19 cellular contexts compared by ENCODE assay signal in the genomic region with DNA sequence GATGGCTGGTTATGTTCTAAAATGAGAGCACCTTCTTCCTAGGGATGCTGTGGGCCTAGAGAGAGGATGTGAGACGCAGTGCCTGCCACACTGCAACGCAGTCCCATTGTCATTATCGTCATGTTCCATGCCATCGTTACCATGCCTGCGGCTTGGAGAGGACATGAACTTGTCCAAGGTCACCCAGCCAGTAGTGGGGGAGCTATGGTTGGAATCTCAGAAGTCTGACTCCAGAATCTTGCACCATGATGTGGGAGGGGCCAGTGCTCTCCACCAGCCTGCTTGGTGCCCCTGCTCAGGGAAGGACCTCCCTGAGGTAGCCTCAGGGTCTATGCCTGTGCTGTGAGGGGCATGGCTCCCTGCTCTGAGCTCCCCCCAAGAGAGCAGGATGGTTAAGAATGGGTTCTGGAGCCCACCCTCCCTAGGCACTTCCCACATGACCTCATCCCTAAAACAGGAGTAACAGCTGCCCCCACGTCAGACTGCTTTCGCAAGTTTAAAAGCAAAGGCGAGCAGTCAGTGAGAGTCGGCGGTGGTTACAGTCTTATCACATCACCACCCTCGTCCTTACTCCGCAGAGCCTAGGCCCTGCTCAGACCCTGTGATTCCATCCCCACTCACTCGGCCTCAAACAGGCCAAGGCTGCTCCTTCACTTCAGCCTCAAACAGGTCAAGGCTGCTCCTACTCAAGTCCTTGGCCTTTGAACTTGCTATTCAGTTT. TPM values are rescaled to one million over a fixed set of nuclear protein-coding genes. Genes with fewer than 3 reads are reported as not detected.
DNase-seq lines count a peak whose midpoint lies in the region; ATAC-seq and TF ChIP-seq lines count a peak whose summit lies in the region.
"Had no signal": no experiment of that assay in that cellular context is flagged by ENCODE, and none has a peak within 500 bp of the region (broad histone marks: within the 10 kb centered on the region; RNA-seq: fewer than 3 reads in every experiment).

No MANE protein-coding gene starts in this region.

- no peak overlapping the region for H3K18ac ChIP-seq in trophoblast cell (ENCODE audit: low read length)
- H3K18ac ChIP-seq in mesenchymal stem cell (ENCODE audit: low read depth in 1 of 2, low read length in 2 of 2), result no peak overlapping the region

- H3K79me2 ChIP-seq in trophoblast cell (ENCODE audit: control insufficient read depth, insufficient read depth, low read length, poor library complexity), result no peaks in the 10 kb centered on the region

- H3K36me3 ChIP-seq in right atrium auricular region (peaks cover 71% of the 10 kb centered on the region), trophoblast cell (ENCODE audit: control insufficient read depth in 1 of 2, insufficient read depth in 2 of 2, low read length in 2 of 2) (no peaks in the 10 kb centered on the region), mesenchymal stem cell (ENCODE audit: control insufficient read depth in 1 of 2, insufficient read depth in 2 of 2, low read depth in 1 of 2, low read length in 2 of 2) (no peaks in the 10 kb centered on the region)
- H3K36me3 ChIP-seq: HAP-1 had no signal

- intact Hi-C loops in Right ventricle myocardium inferior (cut with DNase I) (no loop called here), left ventricle myocardium superior (cut with micrococcal nuclease) (no loop called here)

- no peaks in the 10 kb centered on the region for H3K79me1 ChIP-seq in trophoblast cell (ENCODE audit: low read length)
- H3K79me1 ChIP-seq in mesenchymal stem cell (replicated peaks; ENCODE audit: low read length, poor library complexity, severe bottlenecking), result no peaks in the 10 kb centered on the region

- no CpG with 5 or more reads among the region's 13 CpGs for WGBS in trophoblast cell (ENCODE audit: extremely low coverage, insufficient coverage, insufficient read length)
- WGBS in mesenchymal stem cell, result 87% methylated on average over 13 of the region's 13 CpGs

- H3K23ac ChIP-seq in trophoblast cell (ENCODE audit: low read length) (no peak overlapping the region), mesenchymal stem cell (ENCODE audit: low read length in 2 of 2) (no peak overlapping the region)

- H3K4me2 ChIP-seq in trophoblast cell (ENCODE audit: low read length) (no peak overlapping the region), mesenchymal stem cell (ENCODE audit: low read length, poor library complexity, severe bottlenecking) (no peak overlapping the region)

- no peak overlapping the region for H2BK15ac ChIP-seq in mesenchymal stem cell (ENCODE audit: low read depth, poor library complexity, severe bottlenecking)

- DNase-seq in Right ventricle myocardium inferior (ENCODE audit: missing footprints) (no peak), right atrium auricular region (ENCODE audit: low spot score) (no peak), left ventricle myocardium superior (no peak), trophoblast cell (peak; percentile 72 to 89), mesenchymal stem cell (no peak), NCI-H526 treated with DMSO at 0.1 percent for 48 hours (lab: John Stamatoyannopoulos, UW) (no peak)
- no peak for DNase-seq in stimulated activated naive CD4-positive, alpha-beta T cell treated with Interleukin-2 at 50 U/mL for 16 hours (lab: John Stamatoyannopoulos, UW)
- DNase-seq: CD8-positive, alpha-beta T cell; COR-L47; DMS153; DMS79 treated with DMSO at 0.1 percent for 48 hours; EL; GOT3 had no signal

- no peak overlapping the region for H2BK5ac ChIP-seq in trophoblast cell (ENCODE audit: low read depth, low read length, poor library complexity)
- H2BK5ac ChIP-seq in mesenchymal stem cell (ENCODE audit: low read depth, low read length, poor library complexity, severe bottlenecking), result no peak overlapping the region

- H3K9ac ChIP-seq in trophoblast cell (ENCODE audit: low read length) (no peak overlapping the region), mesenchymal stem cell (ENCODE audit: low read length) (no peak overlapping the region)

- no peak overlapping the region for H2BK120ac ChIP-seq in trophoblast cell (ENCODE audit: insufficient read depth, low read length, poor library complexity)
- H2BK120ac ChIP-seq in mesenchymal stem cell (ENCODE audit: low read depth, low read length), result no peak overlapping the region

- no peak overlapping the region for H4K8ac ChIP-seq in trophoblast cell (ENCODE audit: low read depth, low read length)
- H4K8ac ChIP-seq in mesenchymal stem cell (ENCODE audit: low read length), result no peak overlapping the region

- H3K14ac ChIP-seq in trophoblast cell (ENCODE audit: low read length) (no peak overlapping the region), mesenchymal stem cell (ENCODE audit: low read length in 2 of 2) (no peak overlapping the region)

- H2AFZ ChIP-seq in trophoblast cell (ENCODE audit: insufficient read depth, low read length, poor library complexity), result no peak overlapping the region
- no peak overlapping the region for H2AFZ ChIP-seq in mesenchymal stem cell (ENCODE audit: low read depth, low read length)

- H3K4me3 ChIP-seq in right atrium auricular region (no peak overlapping the region), trophoblast cell (ENCODE audit: low read depth, low read length) (no peak overlapping the region), mesenchymal stem cell (ENCODE audit: insufficient read depth in 1 of 2, low read depth in 1 of 2, low read length in 2 of 2) (no peak overlapping the region)
- H3K4me3 ChIP-seq: HAP-1 had no signal

- H2AK5ac ChIP-seq in trophoblast cell (ENCODE audit: low read length) (no peak overlapping the region), mesenchymal stem cell (ENCODE audit: low read length, severe bottlenecking) (no peak overlapping the region)

- no peak overlapping the region for H2BK12ac ChIP-seq in trophoblast cell (ENCODE audit: low read length)
- H2BK12ac ChIP-seq in mesenchymal stem cell (ENCODE audit: low read length in 2 of 2), result no peak overlapping the region

- H3K27me3 ChIP-seq in right atrium auricular region (no peaks in the 10 kb centered on the region), trophoblast cell (ENCODE audit: insufficient read depth, low read length) (no peaks in the 10 kb centered on the region), mesenchymal stem cell (ENCODE audit: control insufficient read depth in 1 of 2, insufficient read depth in 1 of 2, low read length in 2 of 2) (peaks cover 16 to 29% of the 10 kb centered on the region in 2 experiments)

- H4K12ac ChIP-seq in trophoblast cell (ENCODE audit: low read depth, low read length), result no peak overlapping the region

- H3K27ac ChIP-seq in right atrium auricular region (no peak overlapping the region), trophoblast cell (ENCODE audit: low read depth, low read length) (no peak overlapping the region), mesenchymal stem cell (ENCODE audit: low read length, poor library complexity, severe bottlenecking) (no peak overlapping the region)
- H3K27ac ChIP-seq: 22Rv1 had no signal

- no peak for TF ChIP-seq CTCF in right atrium auricular region (IDR thresholded peaks at IDR 0.05)

- H3K4ac ChIP-seq in trophoblast cell (ENCODE audit: low read depth, low read length), result no peak overlapping the region
- no peak overlapping the region for H3K4ac ChIP-seq in mesenchymal stem cell (ENCODE audit: low read depth in 1 of 2, low read length in 2 of 2)

- H3K4me1 ChIP-seq in right atrium auricular region (no peaks in the 10 kb centered on the region), trophoblast cell (ENCODE audit: control insufficient read depth in 1 of 2, insufficient read depth in 2 of 2, low read length in 2 of 2) (no peaks in the 10 kb centered on the region), mesenchymal stem cell (ENCODE audit: control insufficient read depth, insufficient read depth, low read depth, low read length) (no peaks in the 10 kb centered on the region)
- H3K4me1 ChIP-seq: HAP-1 had no signal

- ATAC-seq in Right ventricle myocardium inferior (peak; percentile 55), left ventricle myocardium superior (peak; percentile 51)
- ATAC-seq: CD8-positive, alpha-beta T cell; HepG2 had no signal

- H3K9me3 ChIP-seq in right atrium auricular region (no peaks in the 10 kb centered on the region), trophoblast cell (ENCODE audit: insufficient read depth, low read depth, low read length) (no peaks in the 10 kb centered on the region), mesenchymal stem cell (ENCODE audit: control insufficient read depth, low read length) (peaks cover 23% of the 10 kb centered on the region)
- H3K9me3 ChIP-seq: HAP-1 had no signal

- H4K91ac ChIP-seq in trophoblast cell (ENCODE audit: low read depth, low read length) (no peak overlapping the region), mesenchymal stem cell (ENCODE audit: low read length) (no peak overlapping the region)

RNA-seq across cellular contexts. Expression of a gene that starts 50.4 kb away (rescaled TPM):
- total RNA-seq in Right ventricle myocardium inferior (not detected), right atrium auricular region (not detected), left ventricle myocardium superior (not detected)
- polyA plus RNA-seq in trophoblast cell (2013), result 0.03 TPM in 2 replicates
- not detected for polyA plus RNA-seq in mesenchymal stem cell (2013, experiment 1 of 2)
- polyA plus RNA-seq in mesenchymal stem cell (2013, experiment 2 of 2), result not detected
- total RNA-seq: A673; CD8-positive, alpha-beta T cell; HT1080 had no signal
- polyA plus RNA-seq: CD14-positive monocyte had no signal

Comparison
In these comparisons a context has a peak if more than half of its experiments do, and no peak if none do; other contexts are left out.
1. DNase-seq: peak in trophoblast cell (2 of 2); none in Right ventricle myocardium inferior (single experiment), right atrium auricular region (single experiment), left ventricle myocardium superior (single experiment), stimulated activated naive CD4-positive, alpha-beta T cell treated with Interleukin-2 at 50 U/mL for 16 hours (single experiment), mesenchymal stem cell (single experiment) and NCI-H526 treated with DMSO at 0.1 percent for 48 hours (single experiment).